13 cellular contexts compared by ENCODE assay signal in the genomic region with DNA sequence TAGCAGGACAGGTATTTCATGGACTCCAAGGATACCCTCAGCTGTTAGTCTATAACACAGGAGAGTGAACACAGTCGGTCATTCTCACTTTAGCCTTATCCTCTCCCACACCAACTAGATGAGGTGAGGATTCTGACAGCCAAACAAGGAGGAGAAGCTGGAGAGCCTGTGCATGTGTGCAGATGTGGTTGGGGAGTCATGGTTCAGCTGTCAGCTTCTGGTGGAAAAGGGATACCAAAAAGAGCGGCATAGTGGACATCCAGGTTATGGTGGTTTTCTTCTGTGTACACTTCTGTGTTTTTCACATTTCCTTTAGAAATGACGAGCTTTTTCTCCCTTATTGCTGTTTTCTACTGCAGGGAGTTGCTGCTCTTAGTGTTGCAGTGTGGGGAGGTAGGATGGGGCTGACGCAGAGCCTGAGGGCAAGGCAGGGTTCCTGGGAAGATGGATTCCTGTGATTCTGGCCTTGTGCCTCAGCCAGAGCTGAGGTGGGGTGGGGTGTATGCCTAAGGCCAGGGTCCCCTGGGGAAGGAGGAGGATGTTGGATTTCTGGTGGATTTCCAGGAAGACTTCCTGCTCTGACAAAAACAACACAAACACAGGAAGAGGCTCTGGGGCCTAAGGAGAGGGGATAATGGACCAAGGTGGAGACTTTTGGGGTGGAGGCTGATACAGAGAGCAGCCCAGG. TPM values are rescaled to one million over a fixed set of nuclear protein-coding genes. Genes with fewer than 3 reads are reported as not detected.
DNase-seq lines count a peak whose midpoint lies in the region; ATAC-seq, FAIRE-seq and TF ChIP-seq lines count a peak whose summit lies in the region.
"Had no signal": no experiment of that assay in that cellular context is flagged by ENCODE, and none has a peak within 500 bp of the region (broad histone marks: within the 10 kb centered on the region; RNA-seq: fewer than 3 reads in every experiment).

No MANE protein-coding gene starts in this region.

- no peaks in the 10 kb centered on the region for H3K27me3 Mint-ChIP-seq in T-helper 17 cell
- no peaks in the 10 kb centered on the region for H3K27me3 Mint-ChIP-seq in mesothelial cell of epicardium (ENCODE audit: low read depth)
- H3K27me3 Mint-ChIP-seq: activated T-cell treated with anti-CD3 and anti-CD28 coated beads, Interleukin-2, amount 50 U/mL, for 24 hours had no signal

- peaks cover 14% of the 10 kb centered on the region for H3K4me1 Mint-ChIP-seq in T-helper 17 cell
- H3K4me1 Mint-ChIP-seq in mesothelial cell of epicardium: peaks cover 14% of the 10 kb centered on the region

- H2AFZ ChIP-seq in parathyroid adenoma: no peak overlapping the region

- peak overlapping the region in 1 of 11 experiments; percentile 3; a peak in 1 of 22 replicates for H3K9ac ChIP-seq in BLaER1 treated with 17β-estradiol and CSF1 and Interleukin-3, amounts not matched to agents 10 nM and 100 nM
- H3K9ac ChIP-seq in parathyroid adenoma: no peak overlapping the region

- no peak for DNase-seq in T-helper 17 cell
- DNase-seq in fibroblast of pulmonary artery (ENCODE audit: low read depth): peak; percentile 66
- DNase-seq in mesothelial cell of epicardium (ENCODE audit: low spot score in 2 of 2, unreplicated experiment in 2 of 2): no peak
- DNase-seq in retina: no peak
- no peak for DNase-seq in GM19239 (ENCODE audit: insufficient read length, low spot score)
- DNase-seq: activated T-cell treated with anti-CD3 and anti-CD28 coated beads, Interleukin-2, amount 50 U/mL, for 24 hours; DMS79 treated with DMSO at 0.1 percent for 48 hours; naive B cell; NCI-H1436 treated with DMSO at 0.1 percent for 48 hours; NCI-H82 had no signal

- TF ChIP-seq CTCF in fibroblast of pulmonary artery (IDR thresholded peaks at IDR 0.05; ENCODE audit: low read length, missing control alignments) (no peak), parathyroid adenoma (IDR thresholded peaks at IDR 0.05) (no peak), mesothelial cell of epicardium (IDR thresholded peaks at IDR 0.05; ENCODE audit: unreplicated experiment) (no peak)

- no peaks in the 10 kb centered on the region; a peak in 1 of 22 replicates for H3K27me3 ChIP-seq in BLaER1 treated with 17β-estradiol and CSF1 and Interleukin-3, amounts not matched to agents 10 nM and 100 nM
- H3K27me3 ChIP-seq in parathyroid adenoma (ENCODE audit: control insufficient read depth, insufficient read depth, low read length): no peaks in the 10 kb centered on the region

- H3K36me3 Mint-ChIP-seq in T-helper 17 cell (ENCODE audit: low read depth): no peaks in the 10 kb centered on the region
- H3K36me3 Mint-ChIP-seq in mesothelial cell of epicardium: no peaks in the 10 kb centered on the region
- H3K36me3 Mint-ChIP-seq: naive B cell had no signal

- FAIRE-seq in GM19239 (lab: Jason Lieb, UNC): no peak

- H3K79me2 ChIP-seq in parathyroid adenoma: no peaks in the 10 kb centered on the region

- no peaks in the 10 kb centered on the region for H3K9me3 ChIP-seq in BLaER1 treated with 17β-estradiol and CSF1 and Interleukin-3, amounts not matched to agents 10 nM and 100 nM (replicated peaks in 1 of 11)
- H3K9me3 ChIP-seq in T-helper 17 cell (ENCODE audit: control insufficient read depth, low read length, poor library complexity, severe bottlenecking) (no peaks in the 10 kb centered on the region), parathyroid adenoma (ENCODE audit: control insufficient read depth, low read length) (no peaks in the 10 kb centered on the region)

- H3K27ac Mint-ChIP-seq in T-helper 17 cell (peak overlapping the region; percentile 86), mesothelial cell of epicardium (no peak overlapping the region)
- H3K27ac Mint-ChIP-seq: activated T-cell treated with anti-CD3 and anti-CD28 coated beads, Interleukin-2, amount 50 U/mL, for 24 hours had no signal

- no peak overlapping the region; a peak in 1 of 22 replicates for H3K27ac ChIP-seq in BLaER1 treated with 17β-estradiol and CSF1 and Interleukin-3, amounts not matched to agents 10 nM and 100 nM
- peak overlapping the region; percentile 48 for H3K27ac ChIP-seq in parathyroid adenoma

- no peaks in the 10 kb centered on the region for H3K9me3 Mint-ChIP-seq in mesothelial cell of epicardium
- H3K9me3 Mint-ChIP-seq: activated T-cell treated with anti-CD3 and anti-CD28 coated beads, Interleukin-2, amount 50 U/mL, for 24 hours; naive B cell had no signal

- ATAC-seq in T-helper 17 cell: no peak
- no peak for ATAC-seq in GM19324 (IDR thresholded peaks at IDR 0.05; ENCODE audit: low FRiP score, unreplicated experiment)

- H4K20me1 ChIP-seq in BLaER1 treated with 17β-estradiol and CSF1 and Interleukin-3, amounts not matched to agents 10 nM and 100 nM: no peaks in the 10 kb centered on the region

- no peaks in the 10 kb centered on the region for H3K36me3 ChIP-seq in BLaER1 treated with 17β-estradiol and CSF1 and Interleukin-3, amounts not matched to agents 10 nM and 100 nM
- H3K36me3 ChIP-seq in parathyroid adenoma (ENCODE audit: control insufficient read depth, insufficient read depth, low read length): no peaks in the 10 kb centered on the region

- peaks cover 13 to 33% (median 26%) of the 10 kb centered on the region in 10 experiments for H3K4me1 ChIP-seq in BLaER1 treated with 17β-estradiol and CSF1 and Interleukin-3, amounts not matched to agents 10 nM and 100 nM
- no peaks in the 10 kb centered on the region for H3K4me1 ChIP-seq in parathyroid adenoma

- H3K4me3 ChIP-seq in BLaER1 treated with 17β-estradiol and CSF1 and Interleukin-3, amounts not matched to agents 10 nM and 100 nM: no peak overlapping the region
- H3K4me3 ChIP-seq in fibroblast of pulmonary artery (replicated peaks; ENCODE audit: low read depth, low read length) (no peak overlapping the region), parathyroid adenoma (ENCODE audit: low read depth, low read length) (no peak overlapping the region)

- H3K4me3 Mint-ChIP-seq in T-helper 17 cell (peak overlapping the region; percentile 19), mesothelial cell of epicardium (no peak overlapping the region)
- H3K4me3 Mint-ChIP-seq: activated T-cell treated with anti-CD3 and anti-CD28 coated beads, Interleukin-2, amount 50 U/mL, for 24 hours had no signal

- H3K4me2 ChIP-seq in BLaER1 treated with 17β-estradiol and CSF1 and Interleukin-3, amounts not matched to agents 10 nM and 100 nM: peak overlapping the region in 10 of 11 experiments; percentile 3 to 56 (median 26); a peak in 14 of 22 replicates
- no peak overlapping the region for H3K4me2 ChIP-seq in parathyroid adenoma (ENCODE audit: low read length)

RNA-seq across cellular contexts. Expression of a gene that starts 26.5 kb away (rescaled TPM):
- total RNA-seq in T-helper 17 cell (under 1 TPM in 1 of 2 donors, not detected in 1; 0.42 TPM), mesothelial cell of epicardium (3.4 to 5.1 TPM (median 4.7 TPM) in 3 replicates)
